Comparison of ENCODE assay signal across 9 cellular contexts in the genomic region with DNA sequence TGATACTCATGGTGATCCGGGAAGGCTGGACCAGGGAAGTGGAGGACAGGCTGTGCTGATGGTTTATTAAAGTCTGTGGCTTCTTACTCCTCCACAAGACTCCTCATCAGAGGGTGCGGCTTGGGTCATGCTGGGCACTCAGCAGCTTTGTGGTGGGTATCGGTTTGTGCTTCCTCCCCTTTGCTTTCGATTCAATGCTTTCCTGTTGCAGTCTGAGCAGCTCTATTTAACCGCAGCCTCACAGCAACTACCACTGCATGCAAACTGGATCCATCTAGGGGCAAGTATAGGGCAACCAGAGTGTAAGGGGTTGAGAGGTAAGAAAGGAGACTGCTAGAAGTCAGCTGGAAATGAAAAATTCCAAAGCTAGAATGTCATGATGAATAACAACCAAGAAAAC. TPM values are rescaled to one million over a fixed set of nuclear protein-coding genes. Genes with fewer than 3 reads are reported as not detected.
DNase-seq lines count a peak whose midpoint lies in the region; ATAC-seq, FAIRE-seq and TF ChIP-seq lines count a peak whose summit lies in the region.
"Not testable (repeated sequence)": the region's sequence is repeated elsewhere in the genome, so short reads cannot be mapped to it uniquely, and the experiment has no call there.
"Had no signal": no experiment of that assay in that cellular context is flagged by ENCODE, and none has a peak within 500 bp of the region (broad histone marks: within the 10 kb centered on the region; RNA-seq: fewer than 3 reads in every experiment).

No MANE protein-coding gene starts in this region.

- not testable (repeated sequence) for H3K36me3 ChIP-seq in psoas muscle (ENCODE audit: insufficient read depth in 1 of 2, low read depth in 1 of 2)

- H3K9me3 ChIP-seq in psoas muscle = not testable (repeated sequence)

- H3K27ac ChIP-seq in psoas muscle = not testable (repeated sequence)

- not testable (repeated sequence) for TF ChIP-seq POLR2A in GM12891 (IDR thresholded peaks at IDR 0.05; ENCODE audit: low read depth, low read length)

- not testable (repeated sequence) for DNase-seq in GM12891 (ENCODE audit: insufficient read length, low spot score); Right ventricle myocardium inferior (ENCODE audit: missing footprints); psoas muscle

- H3K27me3 ChIP-seq in psoas muscle (ENCODE audit: insufficient read depth in 3 of 3, low read length in 2 of 3) = not testable (repeated sequence)

- not testable (repeated sequence) for H3K4me3 ChIP-seq in psoas muscle

- FAIRE-seq in GM12891 (lab: Jason Lieb, UNC) = peak; percentile 99

- no CpG with 5 or more reads among the region's 5 CpGs for WGBS in psoas muscle, 3 donors

- peak; percentile 94 for ATAC-seq in GM19035 (IDR thresholded peaks at IDR 0.05; ENCODE audit: unreplicated experiment)
- peak; percentile 92 for ATAC-seq in GM21526 (IDR thresholded peaks at IDR 0.05; ENCODE audit: low FRiP score, unreplicated experiment)
- peak; percentile 94 for ATAC-seq in HG02870 (IDR thresholded peaks at IDR 0.05; ENCODE audit: unreplicated experiment)
- peak; percentile 92 for ATAC-seq in HG03196 (IDR thresholded peaks at IDR 0.05; ENCODE audit: unreplicated experiment)
- peak; percentile 66 for ATAC-seq in SK-N-SH treated with all-trans-retinoic acid at 6 μM for 48 hours
- ATAC-seq in Right ventricle myocardium inferior = peak; percentile 64
- peak in 3 of 4 donors; percentile 23 to 27 (median 26) for ATAC-seq in psoas muscle

- H3K4me1 ChIP-seq in psoas muscle = not testable (repeated sequence)

- intact Hi-C loops in Right ventricle myocardium inferior (cut with DNase I); psoas muscle (cut with DNase I): not testable (repeated sequence)

- TF ChIP-seq CTCF in psoas muscle (IDR thresholded peaks at IDR 0.05) = not testable (repeated sequence)

RNA-seq across cellular contexts. Expression of gene NUDT4B, which starts 9.8 kb away (rescaled TPM):
- polyA plus RNA-seq in GM12891 (2012; ENCODE audit: low read depth, missing spikeins) = 2.5 TPM
- total RNA-seq in Right ventricle myocardium inferior (0.49 TPM), psoas muscle (1 to 10 TPM in 1 of 4 donors, under 1 TPM in 2, not detected in 1; 0.45 to 1.5 (median 0.84) TPM)
- 10 to 100 TPM; 10.2 to 29.8 (median 12.5) TPM for polyA plus RNA-seq in psoas muscle
- total RNA-seq: A673 had no signal

Comparison
In these comparisons a context has a peak if more than half of its experiments do, and no peak if none do; other contexts are left out.
1. ATAC-seq: peak in every context shown above with its lines; median percentile 94 in GM19035; 94 in HG02870; 92 in GM21526; 92 in HG03196; 66 in SK-N-SH treated with all-trans-retinoic acid at 6 μM for 48 hours; 64 in Right ventricle myocardium inferior; 26 in psoas muscle.